In the genomic region with DNA sequence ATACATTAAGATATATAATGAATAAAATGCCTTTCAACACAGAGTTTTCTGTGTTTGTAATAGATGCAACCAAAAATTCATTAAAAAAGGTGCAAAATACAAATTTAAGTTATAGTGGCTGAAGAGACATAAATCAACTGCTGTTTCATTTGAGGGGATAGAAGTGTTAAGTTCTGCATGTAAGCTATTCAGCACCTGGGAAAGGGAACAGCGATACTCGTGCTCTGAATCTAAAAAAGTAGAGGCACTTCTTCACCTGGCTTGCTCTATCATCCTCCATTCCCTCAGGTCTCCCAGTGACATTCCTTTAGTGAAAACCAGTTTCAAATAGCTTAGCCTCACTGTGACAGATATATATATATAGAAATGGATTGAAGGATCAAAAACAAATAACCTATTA, we compare ENCODE assay signal across 19 cellular contexts.
DNase-seq lines count a peak whose midpoint lies in the region; ATAC-seq, FAIRE-seq and TF ChIP-seq lines count a peak whose summit lies in the region.
"Had no signal": no experiment of that assay in that cellular context is flagged by ENCODE, and none has a peak within 500 bp of the region (broad histone marks: within the 10 kb centered on the region; RNA-seq: fewer than 3 reads in every experiment).

No MANE protein-coding gene starts in this region.

- intact Hi-C loops in heart left ventricle (cut with DNase I), result no loop called here

- no peak overlapping the region for H3K27ac ChIP-seq in cardiac muscle cell
- H3K27ac ChIP-seq in heart left ventricle, result no peak overlapping the region
- H3K27ac ChIP-seq: Peyer's patch had no signal

- peak; percentile 10 to 43 for DNase-seq in cardiac muscle cell (ENCODE audit: low read depth in 1 of 2, low spot score in 1 of 2)
- DNase-seq in heart left ventricle, result no peak
- peak; percentile 10 for DNase-seq in bronchial epithelial cell (ENCODE audit: low read depth)
- DNase-seq in iPS-NIHi7 (ENCODE audit: extremely low spot score), result peak; percentile 28
- DNase-seq in NCI-H774 (lab: John Stamatoyannopoulos, UW), result no peak
- DNase-seq in DMS79 (lab: John Stamatoyannopoulos, UW), result no peak
- DNase-seq: 8988T, C1 segment of cervical spinal cord, DMS 273 treated with DMSO at 0.1 percent for 48 hours, NCI-H1092, NCI-H1694 treated with DMSO at 0.1 percent for 48 hours, NCI-H446, NCI-H748 treated with DMSO at 0.1 percent for 48 hours, Peyer's patch, Right ventricle myocardium superior had no signal

- ATAC-seq in heart left ventricle, result no peak
- ATAC-seq in HG03039 (IDR thresholded peaks at IDR 0.05; ENCODE audit: unreplicated experiment), result no peak
- ATAC-seq in HG03520 (IDR thresholded peaks at IDR 0.05; ENCODE audit: unreplicated experiment), result no peak
- ATAC-seq: K562 had no signal

- no peak for TF ChIP-seq POLR2A in heart left ventricle (IDR thresholded peaks at IDR 0.05)

- FAIRE-seq in bronchial epithelial cell (lab: Jason Lieb, UNC), result no peak
- FAIRE-seq: HTR-8/SVneo, K562 had no signal

- H3K4me1 ChIP-seq in cardiac muscle cell (ENCODE audit: low read depth) (peaks cover 14% of the 10 kb centered on the region), heart left ventricle (peaks cover 0 to 3% (median 0%) of the 10 kb centered on the region in 12 donors)
- H3K4me1 ChIP-seq: Peyer's patch had no signal

- H3K4me3 ChIP-seq in cardiac muscle cell (no peak overlapping the region), heart left ventricle (no peak overlapping the region), bronchial epithelial cell (ENCODE audit: low read depth, low read length) (no peak overlapping the region)
- H3K4me3 ChIP-seq: K562, Peyer's patch had no signal

- no peaks in the 10 kb centered on the region for H3K36me3 ChIP-seq in cardiac muscle cell
- no peaks in the 10 kb centered on the region for H3K36me3 ChIP-seq in heart left ventricle
- H3K36me3 ChIP-seq in bronchial epithelial cell (ENCODE audit: control insufficient read depth, insufficient read depth, low read length), result no peaks in the 10 kb centered on the region
- H3K36me3 ChIP-seq: Peyer's patch had no signal

- H3K9me3 ChIP-seq in cardiac muscle cell (ENCODE audit: low read depth), result no peaks in the 10 kb centered on the region
- no peaks in the 10 kb centered on the region for H3K9me3 ChIP-seq in heart left ventricle
- H3K9me3 ChIP-seq: Peyer's patch had no signal

- TF ChIP-seq CTCF in cardiac muscle cell (IDR thresholded peaks at IDR 0.05; ENCODE audit: low read depth, low read length) (no peak), heart left ventricle (IDR thresholded peaks at IDR 0.05) (no peak), bronchial epithelial cell (IDR thresholded peaks at IDR 0.05; ENCODE audit: insufficient read depth, low read length, severe bottlenecking) (no peak)

- H3K27me3 ChIP-seq in cardiac muscle cell, result no peaks in the 10 kb centered on the region
- H3K27me3 ChIP-seq in heart left ventricle, result no peaks in the 10 kb centered on the region
- H3K27me3 ChIP-seq in bronchial epithelial cell (ENCODE audit: control insufficient read depth, insufficient read depth, low read length), result no peaks in the 10 kb centered on the region
- H3K27me3 ChIP-seq: Peyer's patch had no signal

- 45 to 54% (median 47%) methylated on average over 2 of the region's 2 CpGs for WGBS in heart left ventricle, 4 donors

Comparison
In these comparisons a context has a peak if more than half of its experiments do, and no peak if none do; other contexts are left out.
1. DNase-seq: peak in cardiac muscle cell (2 of 2), bronchial epithelial cell (single experiment) and iPS-NIHi7 (single experiment); none in heart left ventricle (0 of 5), NCI-H774 (single experiment) and DMS79 (single experiment).